ENCODE assay signal across 1 cellular context in the genomic region with DNA sequence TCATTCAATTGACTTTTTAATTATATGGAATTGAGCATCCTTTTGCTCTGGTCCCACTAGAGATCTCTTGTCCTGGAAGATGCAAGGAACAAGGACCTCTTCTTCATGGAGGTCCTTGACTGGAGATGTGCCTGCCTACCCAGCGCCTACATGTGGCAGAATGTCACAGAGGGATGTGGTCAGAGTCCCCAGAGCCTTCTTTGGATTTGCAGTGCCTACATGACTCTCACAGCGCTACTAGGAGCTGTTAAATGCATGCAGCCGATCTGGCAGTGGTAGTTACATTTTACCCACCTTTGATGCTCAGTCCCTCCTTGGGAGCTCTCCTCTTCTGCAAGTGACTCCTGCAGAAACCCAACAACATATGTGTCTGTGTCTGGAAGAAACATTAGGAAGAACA.
TF ChIP-seq lines count a peak whose summit lies in the region.

No MANE protein-coding gene starts in this region.

TF ChIP-seq in GM12878, 131 proteins besides CTCF, POLR2A, EP300 and RAD21 (continued from another document):
- TF ChIP-seq, protein P1, sequence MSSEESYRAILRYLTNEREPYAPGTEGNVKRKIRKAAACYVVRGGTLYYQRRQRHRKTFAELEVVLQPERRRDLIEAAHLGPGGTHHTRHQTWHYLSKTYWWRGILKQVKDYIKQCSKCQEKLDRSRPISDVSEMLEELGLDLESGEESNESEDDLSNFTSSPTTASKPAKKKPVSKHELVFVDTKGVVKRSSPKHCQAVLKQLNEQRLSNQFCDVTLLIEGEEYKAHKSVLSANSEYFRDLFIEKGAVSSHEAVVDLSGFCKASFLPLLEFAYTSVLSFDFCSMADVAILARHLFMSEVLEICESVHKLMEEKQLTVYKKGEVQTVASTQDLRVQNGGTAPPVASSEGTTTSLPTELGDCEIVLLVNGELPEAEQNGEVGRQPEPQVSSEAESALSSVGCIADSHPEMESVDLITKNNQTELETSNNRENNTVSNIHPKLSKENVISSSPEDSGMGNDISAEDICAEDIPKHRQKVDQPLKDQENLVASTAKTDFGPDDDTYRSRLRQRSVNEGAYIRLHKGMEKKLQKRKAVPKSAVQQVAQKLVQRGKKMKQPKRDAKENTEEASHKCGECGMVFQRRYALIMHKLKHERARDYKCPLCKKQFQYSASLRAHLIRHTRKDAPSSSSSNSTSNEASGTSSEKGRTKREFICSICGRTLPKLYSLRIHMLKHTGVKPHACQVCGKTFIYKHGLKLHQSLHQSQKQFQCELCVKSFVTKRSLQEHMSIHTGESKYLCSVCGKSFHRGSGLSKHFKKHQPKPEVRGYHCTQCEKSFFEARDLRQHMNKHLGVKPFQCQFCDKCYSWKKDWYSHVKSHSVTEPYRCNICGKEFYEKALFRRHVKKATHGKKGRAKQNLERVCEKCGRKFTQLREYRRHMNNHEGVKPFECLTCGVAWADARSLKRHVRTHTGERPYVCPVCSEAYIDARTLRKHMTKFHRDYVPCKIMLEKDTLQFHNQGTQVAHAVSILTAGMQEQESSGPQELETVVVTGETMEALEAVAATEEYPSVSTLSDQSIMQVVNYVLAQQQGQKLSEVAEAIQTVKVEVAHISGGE (CRISPR knock-in tag; IDR thresholded peaks at IDR 0.05), result no peak
- TF ChIP-seq, protein P2, sequence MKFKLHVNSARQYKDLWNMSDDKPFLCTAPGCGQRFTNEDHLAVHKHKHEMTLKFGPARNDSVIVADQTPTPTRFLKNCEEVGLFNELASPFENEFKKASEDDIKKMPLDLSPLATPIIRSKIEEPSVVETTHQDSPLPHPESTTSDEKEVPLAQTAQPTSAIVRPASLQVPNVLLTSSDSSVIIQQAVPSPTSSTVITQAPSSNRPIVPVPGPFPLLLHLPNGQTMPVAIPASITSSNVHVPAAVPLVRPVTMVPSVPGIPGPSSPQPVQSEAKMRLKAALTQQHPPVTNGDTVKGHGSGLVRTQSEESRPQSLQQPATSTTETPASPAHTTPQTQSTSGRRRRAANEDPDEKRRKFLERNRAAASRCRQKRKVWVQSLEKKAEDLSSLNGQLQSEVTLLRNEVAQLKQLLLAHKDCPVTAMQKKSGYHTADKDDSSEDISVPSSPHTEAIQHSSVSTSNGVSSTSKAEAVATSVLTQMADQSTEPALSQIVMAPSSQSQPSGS (IDR thresholded peaks at IDR 0.05; ENCODE audit: low read length), result no peak
- TF ChIP-seq WRNIP1 (IDR thresholded peaks at IDR 0.05; ENCODE audit: borderline replicate concordance, low read depth, low read length) (no peak), IKZF1 (conservative IDR thresholded peaks at IDR 0.05) (0 out of 2 replicates have a peak, but pooled peaks have one; percentile 12), DPF2 (IDR thresholded peaks at IDR 0.05) (0 out of 2 replicates have a peak, but pooled peaks have one; percentile 7)
